ENCODE assay signal across 24 cellular contexts in the genomic region with DNA sequence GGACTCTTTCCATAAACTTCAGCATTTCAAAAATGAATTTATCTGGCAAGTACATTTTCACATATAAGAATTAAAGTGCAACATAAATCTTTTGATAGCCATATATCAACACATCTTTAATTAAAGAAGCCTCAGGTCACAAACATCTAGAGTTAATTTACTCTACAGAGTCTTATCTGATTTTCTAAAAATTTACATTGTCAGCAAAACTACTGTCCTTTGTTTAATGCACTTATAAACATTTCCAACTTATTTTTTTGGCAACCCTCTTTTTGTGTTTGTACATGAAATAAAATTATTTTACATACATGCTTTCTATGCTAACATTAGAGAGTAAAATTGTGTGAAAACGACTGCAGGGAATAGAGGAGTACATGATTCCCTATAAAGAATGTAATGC.
DNase-seq lines count a peak whose midpoint lies in the region; ATAC-seq, FAIRE-seq and TF ChIP-seq lines count a peak whose summit lies in the region.
"Had no signal": no experiment of that assay in that cellular context is flagged by ENCODE, and none has a peak within 500 bp of the region (broad histone marks: within the 10 kb centered on the region; RNA-seq: fewer than 3 reads in every experiment).

No MANE protein-coding gene starts in this region.

- H3K14ac ChIP-seq in IMR-90 (replicated peaks; ENCODE audit: low read depth, low read length), result no peak overlapping the region
- H3K14ac ChIP-seq in H1 (ENCODE audit: insufficient read length), result no peak overlapping the region

- no peaks in the 10 kb centered on the region for H3K79me2 ChIP-seq in H1 (ENCODE audit: control insufficient read depth in 1 of 2, insufficient read depth in 2 of 2, low read length in 2 of 2)

- no peak overlapping the region for H2BK15ac ChIP-seq in IMR-90 (ENCODE audit: low read depth, low read length)
- no peak overlapping the region for H2BK15ac ChIP-seq in H1 (ENCODE audit: low read length)

- 0% methylated on average over 1 of the region's 1 CpG for WGBS in A549 (ENCODE audit: missing lambda C conversion rate)
- no CpG with 5 or more reads among the region's 1 CpG for WGBS in IMR-90 (ENCODE audit: extremely low coverage in 2 of 2, insufficient read length in 1 of 2), 2 experiments
- WGBS in H1 (ENCODE audit: extremely low coverage in 1 of 2, insufficient coverage in 1 of 2, insufficient read length in 1 of 2, insufficient replicate concordance in 2 of 2, low coverage in 1 of 2, low lambda C conversion rate in 2 of 2, missing lambda C conversion rate in 1 of 2), 2 experiments, result 75% methylated on average over 1 of the region's 1 CpG; no CpG with 5 or more reads in 1 of the 2 experiments
- 36 to 49% (median 45%) methylated on average over 1 of the region's 1 CpG for WGBS in heart left ventricle, 4 donors

- H3K4ac ChIP-seq in IMR-90 (ENCODE audit: low read depth, low read length) (no peak overlapping the region), H1 (replicated peaks; ENCODE audit: insufficient read length, low read depth, low read length) (no peak overlapping the region)

- H4K8ac ChIP-seq in IMR-90 (ENCODE audit: low read depth in 2 of 2, low read length in 2 of 2), result no peak overlapping the region
- no peak overlapping the region for H4K8ac ChIP-seq in H1 (ENCODE audit: extremely low read depth, insufficient read depth, low read length)

- no peaks in the 10 kb centered on the region for H3K79me1 ChIP-seq in IMR-90 (ENCODE audit: low read depth in 1 of 2, low read length in 2 of 2)
- no peaks in the 10 kb centered on the region for H3K79me1 ChIP-seq in H1 (ENCODE audit: low read depth, low read length)

- FAIRE-seq in A549 (lab: Jason Lieb, UNC) (no peak), H1 (lab: Jason Lieb, UNC) (no peak)
- FAIRE-seq: GM12878, GM12892, GM18507 had no signal

- DNase-seq in A549 (ENCODE audit: low read depth in 1 of 2, low spot score in 1 of 2) (no peak), IMR-90 (no peak), H1 (ENCODE audit: low read depth in 1 of 2, low spot score in 2 of 2) (no peak), heart left ventricle (no peak), CD14-positive monocyte (ENCODE audit: low spot score) (no peak)
- DNase-seq: 8988T; AML-193; CD4-positive, alpha-beta memory T cell; CD4-positive, CD25-positive, alpha-beta regulatory T cell; CD8-positive, alpha-beta memory T cell; COR-L47; DMS 273 treated with DMSO at 0.1 percent for 48 hours; DMS153; DMS53; DMS79; DND-41; EL; GDM1 had no signal

- CTCF ChIA-PET in A549 (lab: Yijun Ruan, JAX), result no interaction called here
- CTCF ChIA-PET in IMR-90 (lab: Yijun Ruan, JAX), result no interaction called here
- CTCF ChIA-PET in H1 (lab: Charles Lee; ENCODE audit: partially characterized antibody), result no interaction called here

- H3K27me3 Mint-ChIP-seq in CD14-positive monocyte (ENCODE audit: low read depth in 3 of 3), result no peaks in the 10 kb centered on the region
- H3K27me3 Mint-ChIP-seq: B cell; CD4-positive, alpha-beta memory T cell; CD4-positive, CD25-positive, alpha-beta regulatory T cell; CD8-positive, alpha-beta memory T cell had no signal

- H2AK5ac ChIP-seq in IMR-90 (ENCODE audit: low read depth, low read length), result no peak overlapping the region
- H2AK5ac ChIP-seq in H1 (ENCODE audit: low read depth, low read length), result no peak overlapping the region

- H3K4me3 ChIP-seq in A549, result no peak overlapping the region
- no peak overlapping the region for H3K4me3 ChIP-seq in IMR-90 (ENCODE audit: insufficient read depth, low read depth, low read length)
- no peak overlapping the region for H3K4me3 ChIP-seq in H1 (ENCODE audit: extremely low read depth in 1 of 4, insufficient read depth in 2 of 4, low read depth in 3 of 4, low read length in 4 of 4)
- H3K4me3 ChIP-seq in heart left ventricle, result no peak overlapping the region
- H3K4me3 ChIP-seq: BLaER1 treated with 17β-estradiol and CSF1 and Interleukin-3, amounts not matched to agents 10 nM and 100 nM; GM12878 had no signal

- TF ChIP-seq EP300 in A549 (IDR thresholded peaks at IDR 0.05), result no peak
- TF ChIP-seq EP300 in H1 (IDR thresholded peaks at IDR 0.05; ENCODE audit: borderline replicate concordance in 1 of 2, low read depth in 2 of 2, low read length in 2 of 2), result no peak

- no peaks in the 10 kb centered on the region for H3K9me1 ChIP-seq in IMR-90 (ENCODE audit: insufficient read depth, low read length)

- H4K20me1 ChIP-seq in IMR-90 (ENCODE audit: insufficient read depth, low read length) (no peaks in the 10 kb centered on the region), H1 (replicated peaks in 1 of 2; ENCODE audit: control insufficient read depth in 1 of 2, insufficient read depth in 2 of 2, low read length in 2 of 2) (no peaks in the 10 kb centered on the region)
- H4K20me1 ChIP-seq: BLaER1 treated with 17β-estradiol and CSF1 and Interleukin-3, amounts not matched to agents 10 nM and 100 nM had no signal

- TF ChIP-seq POLR2A in A549 (IDR thresholded peaks at IDR 0.05; ENCODE audit: low read length) (no peak), IMR-90 (IDR thresholded peaks at IDR 0.05; ENCODE audit: low read depth, low read length) (no peak), H1 (IDR thresholded peaks at IDR 0.05; ENCODE audit: control extremely low read depth in 1 of 2, low read depth in 2 of 2, low read length in 2 of 2) (no peak), heart left ventricle (IDR thresholded peaks at IDR 0.05) (no peak)

- no peak overlapping the region for H2BK20ac ChIP-seq in IMR-90 (ENCODE audit: low read depth, low read length)
- H2BK20ac ChIP-seq in H1 (ENCODE audit: low read length), result no peak overlapping the region

- H4K91ac ChIP-seq in IMR-90 (ENCODE audit: insufficient read depth, low read depth, low read length) (no peak overlapping the region), H1 (replicated peaks; ENCODE audit: insufficient read length, low read length) (no peak overlapping the region)

- intact Hi-C loops in IMR-90 (cut with micrococcal nuclease) (no loop called here), heart left ventricle (cut with DNase I) (no loop called here), CD14-positive monocyte (cut with micrococcal nuclease) (no loop called here)

- BruUV-seq in IMR-90 (replicated peaks; lab: Mats Ljungman, UMichigan), result no TSS peak

- H3K36me3 ChIP-seq in IMR-90 (ENCODE audit: control insufficient read depth, insufficient read depth, low read length) (no peaks in the 10 kb centered on the region), H1 (ENCODE audit: control insufficient read depth in 2 of 4, insufficient read depth in 4 of 4, low read length in 3 of 4) (no peaks in the 10 kb centered on the region), heart left ventricle (no peaks in the 10 kb centered on the region)
- H3K36me3 ChIP-seq: BLaER1 treated with 17β-estradiol and CSF1 and Interleukin-3, amounts not matched to agents 10 nM and 100 nM had no signal

- H2AFZ ChIP-seq in IMR-90 (replicated peaks; ENCODE audit: low read length, poor library complexity) (no peak overlapping the region), H1 (ENCODE audit: low read length) (no peak overlapping the region)

- dilution Hi-C loops in IMR-90 (cut with HindIII; ENCODE audit: low sequenced_read_pairs, unreplicated experiment), result no loop called here

- H3K9me3 ChIP-seq in A549, result no peaks in the 10 kb centered on the region
- peaks cover 5% of the 10 kb centered on the region for H3K9me3 ChIP-seq in IMR-90 (ENCODE audit: control insufficient read depth, insufficient read depth, low read length)
- H3K9me3 ChIP-seq in H1 (ENCODE audit: insufficient read depth in 2 of 2, low read depth in 1 of 2, low read length in 1 of 2), result no peaks in the 10 kb centered on the region
- no peaks in the 10 kb centered on the region for H3K9me3 ChIP-seq in heart left ventricle
- H3K9me3 ChIP-seq: BLaER1 treated with 17β-estradiol and CSF1 and Interleukin-3, amounts not matched to agents 10 nM and 100 nM had no signal

- no peak for TF ChIP-seq CTCF in A549 (IDR thresholded peaks at IDR 0.05)
- no peak for TF ChIP-seq CTCF in IMR-90 (conservative IDR thresholded peaks at IDR 0.05; ENCODE audit: low read depth, low read length)
- TF ChIP-seq CTCF in H1 (IDR thresholded peaks at IDR 0.05; ENCODE audit: control extremely low read depth in 1 of 3, insufficient read depth in 1 of 3, low read depth in 1 of 3, low read length in 3 of 3), result no peak
- TF ChIP-seq CTCF in heart left ventricle (IDR thresholded peaks at IDR 0.05), result no peak
- TF ChIP-seq CTCF in CD14-positive monocyte (IDR thresholded peaks at IDR 0.05), result no peak

- H3K4me3 Mint-ChIP-seq in CD14-positive monocyte, result no peak overlapping the region
- H3K4me3 Mint-ChIP-seq: B cell; CD4-positive, alpha-beta memory T cell; CD4-positive, CD25-positive, alpha-beta regulatory T cell; CD8-positive, alpha-beta memory T cell had no signal

- in situ Hi-C loops in IMR-90 (cut with MboI; ENCODE audit: low sequenced_read_pairs), result no loop called here

- no peak overlapping the region for H4K5ac ChIP-seq in IMR-90 (ENCODE audit: low read depth, low read length)
- no peak overlapping the region for H4K5ac ChIP-seq in H1 (ENCODE audit: insufficient read length, low read depth, low read length)

- H2BK5ac ChIP-seq in IMR-90 (ENCODE audit: low read depth, low read length, poor library complexity, severe bottlenecking), result no peak overlapping the region
- no peak overlapping the region for H2BK5ac ChIP-seq in H1 (ENCODE audit: low read depth, low read length)

- H3K4me2 ChIP-seq in A549 (no peak overlapping the region), IMR-90 (ENCODE audit: low read depth, low read length) (no peak overlapping the region), H1 (ENCODE audit: insufficient read depth in 1 of 2, low read depth in 2 of 2, low read length in 2 of 2) (no peak overlapping the region)
- H3K4me2 ChIP-seq: BLaER1 treated with 17β-estradiol and CSF1 and Interleukin-3, amounts not matched to agents 10 nM and 100 nM had no signal

- H3K27ac Mint-ChIP-seq in CD14-positive monocyte, result no peak overlapping the region
- H3K27ac Mint-ChIP-seq: B cell; CD4-positive, alpha-beta memory T cell; CD4-positive, CD25-positive, alpha-beta regulatory T cell; CD8-positive, alpha-beta memory T cell had no signal

- H3K18ac ChIP-seq in IMR-90 (ENCODE audit: low read depth, low read length), result no peak overlapping the region
- no peak overlapping the region for H3K18ac ChIP-seq in H1 (ENCODE audit: extremely low read depth, low read length)

- no peak overlapping the region for H2BK12ac ChIP-seq in H1 (ENCODE audit: low read depth, low read length)

- TF ChIP-seq RAD21 in A549 (conservative IDR thresholded peaks at IDR 0.05 in 1 of 2, IDR thresholded peaks at IDR 0.05 in 1 of 2) (no peak), IMR-90 (IDR thresholded peaks at IDR 0.05; ENCODE audit: low read length) (no peak), H1 (IDR thresholded peaks at IDR 0.05 in 1 of 2, conservative IDR thresholded peaks at IDR 0.05 in 1 of 2; ENCODE audit: low read depth in 2 of 2, low read length in 2 of 2) (no peak)

- H3K9me3 Mint-ChIP-seq in CD14-positive monocyte, result peaks cover 0 to 11% (median 4%) of the 10 kb centered on the region in 7 donors

- no peak overlapping the region for H3K23ac ChIP-seq in IMR-90 (ENCODE audit: low read depth, low read length)
- no peak overlapping the region for H3K23ac ChIP-seq in H1 (ENCODE audit: insufficient read length)

- H3K56ac ChIP-seq in IMR-90 (ENCODE audit: extremely low read depth, insufficient read depth, low read length), result no peak overlapping the region
- no peak overlapping the region for H3K56ac ChIP-seq in H1 (replicated peaks; ENCODE audit: insufficient read length, low read depth, low read length)

- no peak overlapping the region for H3K27ac ChIP-seq in A549
- H3K27ac ChIP-seq in IMR-90 (ENCODE audit: insufficient read depth, low read length), result no peak overlapping the region
- H3K27ac ChIP-seq in H1 (ENCODE audit: low read depth, low read length), result no peak overlapping the region
- no peak overlapping the region for H3K27ac ChIP-seq in heart left ventricle
- H3K27ac ChIP-seq: BLaER1 treated with 17β-estradiol and CSF1 and Interleukin-3, amounts not matched to agents 10 nM and 100 nM; C4-2B had no signal

- H3K36me3 Mint-ChIP-seq in CD14-positive monocyte, result no peaks in the 10 kb centered on the region
- H3K36me3 Mint-ChIP-seq: CD4-positive, alpha-beta memory T cell; CD4-positive, CD25-positive, alpha-beta regulatory T cell; CD8-positive, alpha-beta memory T cell had no signal

- no peaks in the 10 kb centered on the region for H3K4me1 Mint-ChIP-seq in CD14-positive monocyte
- H3K4me1 Mint-ChIP-seq: B cell; CD4-positive, alpha-beta memory T cell; CD4-positive, CD25-positive, alpha-beta regulatory T cell; CD8-positive, alpha-beta memory T cell had no signal

- H2BK120ac ChIP-seq in IMR-90 (ENCODE audit: low read depth, low read length), result no peak overlapping the region
- no peak overlapping the region for H2BK120ac ChIP-seq in H1 (replicated peaks; ENCODE audit: low read depth, low read length)

- no peak overlapping the region for H2AK9ac ChIP-seq in IMR-90 (replicated peaks; ENCODE audit: low read depth, low read length, poor library complexity)

- POLR2A ChIA-PET in A549 (lab: Yijun Ruan, JAX) (no interaction called here), IMR-90 (lab: Charles Lee; ENCODE audit: unreplicated experiment) (no interaction called here), H1 (lab: Charles Lee; ENCODE audit: partially characterized antibody) (no interaction called here)

- H3K23me2 ChIP-seq in H1 (ENCODE audit: low read depth, low read length), result no peaks in the 10 kb centered on the region

- no peak for ATAC-seq in A549
- no peak for ATAC-seq in IMR-90 (ENCODE audit: low read depth)
- no peak for ATAC-seq in heart left ventricle
- ATAC-seq: GM12878 had no signal

- no peaks in the 10 kb centered on the region for H3K4me1 ChIP-seq in A549
- no peaks in the 10 kb centered on the region for H3K4me1 ChIP-seq in IMR-90 (ENCODE audit: control insufficient read depth, insufficient read depth, low read length)
- H3K4me1 ChIP-seq in H1 (replicated peaks in 1 of 4; ENCODE audit: control insufficient read depth in 3 of 4, insufficient read depth in 4 of 4, low read length in 3 of 4), result no peaks in the 10 kb centered on the region
- no peaks in the 10 kb centered on the region for H3K4me1 ChIP-seq in heart left ventricle
- H3K4me1 ChIP-seq: BLaER1 treated with 17β-estradiol and CSF1 and Interleukin-3, amounts not matched to agents 10 nM and 100 nM had no signal

- no peaks in the 10 kb centered on the region for H3K27me3 ChIP-seq in IMR-90 (ENCODE audit: control insufficient read depth, insufficient read depth, low read length)
- H3K27me3 ChIP-seq in H1 (replicated peaks in 1 of 4; ENCODE audit: control insufficient read depth in 3 of 4, extremely low read depth in 1 of 4, insufficient read depth in 3 of 4, low read length in 3 of 4), result no peaks in the 10 kb centered on the region
- H3K27me3 ChIP-seq in heart left ventricle, result no peaks in the 10 kb centered on the region
- H3K27me3 ChIP-seq: BLaER1 treated with 17β-estradiol and CSF1 and Interleukin-3, amounts not matched to agents 10 nM and 100 nM had no signal

- H3K9ac ChIP-seq in IMR-90 (ENCODE audit: low read depth, low read length) (no peak overlapping the region), H1 (replicated peaks in 1 of 4; ENCODE audit: extremely low read depth in 1 of 4, low read depth in 3 of 4, low read length in 3 of 4) (no peak overlapping the region)
- H3K9ac ChIP-seq: BLaER1 treated with 17β-estradiol and CSF1 and Interleukin-3, amounts not matched to agents 10 nM and 100 nM had no signal
